ENCODE assay signal across 8 cellular contexts in the genomic region with DNA sequence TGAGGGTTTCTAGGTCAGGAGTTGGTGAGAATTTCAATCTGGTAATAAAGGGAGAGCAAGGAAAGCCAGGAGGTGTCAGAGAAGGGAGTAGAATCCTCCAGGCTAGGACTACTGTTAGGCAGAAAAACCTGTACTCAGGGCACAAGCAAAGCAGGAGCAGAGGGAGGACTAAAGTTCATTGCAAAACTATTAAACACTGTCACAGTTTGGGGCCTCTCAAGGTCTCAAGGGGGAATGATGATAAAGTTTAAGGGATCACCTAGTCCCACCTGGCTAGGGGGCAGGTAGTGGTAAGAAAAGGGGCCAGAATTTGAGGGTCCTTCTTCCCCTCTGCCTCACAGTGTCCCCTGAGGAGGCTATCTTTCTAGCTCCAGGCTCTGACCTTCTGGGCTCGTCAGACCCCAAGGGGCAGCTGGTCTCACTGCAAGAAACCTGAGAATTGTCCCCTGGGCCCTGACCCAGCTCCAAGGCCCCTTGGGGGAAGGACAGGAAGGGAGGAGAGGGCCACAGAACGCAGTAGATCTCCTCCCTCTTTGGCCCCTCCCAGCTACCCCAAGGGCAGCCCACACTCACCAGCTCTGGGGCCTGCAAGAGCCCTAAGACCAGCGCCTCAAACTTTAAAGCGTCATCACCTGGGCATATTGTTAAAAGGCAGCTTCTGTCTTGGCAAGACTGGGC. TPM values are rescaled to one million over a fixed set of nuclear protein-coding genes. Genes with fewer than 3 reads are reported as not detected.
DNase-seq lines count a peak whose midpoint lies in the region; ATAC-seq, FAIRE-seq and TF ChIP-seq lines count a peak whose summit lies in the region.

No MANE protein-coding gene starts in this region.

- peak overlapping the region; percentile 89 for H3K27ac ChIP-seq in GM12878 (ENCODE audit: control insufficient read depth, insufficient read depth)
- peak overlapping the region; percentile 70 to 92 (median 83) for H3K27ac ChIP-seq in right lobe of liver
- H3K27ac ChIP-seq in thymus (ENCODE audit: low read depth): peak overlapping the region; percentile 96

- TF ChIP-seq EP300 in GM12878 (IDR thresholded peaks at IDR 0.05; ENCODE audit: borderline replicate concordance in 1 of 2, control insufficient read depth in 1 of 2, low read depth in 2 of 2, low read length in 2 of 2): no peak

- H3K9me3 ChIP-seq in GM12878 (replicated peaks; ENCODE audit: control insufficient read depth, insufficient read depth, low read length) (no peaks in the 10 kb centered on the region), right lobe of liver (no peaks in the 10 kb centered on the region), thymus (ENCODE audit: control insufficient read depth) (no peaks in the 10 kb centered on the region)

- H3K27me3 ChIP-seq in GM12878 (replicated peaks in 1 of 2; ENCODE audit: control insufficient read depth in 2 of 2, insufficient read depth in 2 of 2, low read length in 1 of 2): no peaks in the 10 kb centered on the region
- H3K27me3 ChIP-seq in right lobe of liver: no peaks in the 10 kb centered on the region
- no peaks in the 10 kb centered on the region for H3K27me3 ChIP-seq in thymus (ENCODE audit: control insufficient read depth, insufficient read depth)

- H2AFZ ChIP-seq in GM12878 (ENCODE audit: control insufficient read depth, low read depth, low read length): peak overlapping the region; percentile 55

- peaks cover 63% of the 10 kb centered on the region for H3K79me2 ChIP-seq in GM12878 (ENCODE audit: control insufficient read depth, insufficient read depth, low read length)

- no peak for TF ChIP-seq CTCF in GM12878 (IDR thresholded peaks at IDR 0.05 in 2 of 3, conservative IDR thresholded peaks at IDR 0.05 in 1 of 3; ENCODE audit: control insufficient read depth in 2 of 3, extremely low read depth in 1 of 3, insufficient read depth in 1 of 3, low read depth in 3 of 3, low read length in 3 of 3)
- no peak for TF ChIP-seq CTCF in right lobe of liver (IDR thresholded peaks at IDR 0.05)

- peaks cover 0 to 2% of the 10 kb centered on the region in 2 experiments; a peak in 1 of 4 replicates for H3K36me3 ChIP-seq in GM12878 (ENCODE audit: control insufficient read depth in 2 of 2, insufficient read depth in 2 of 2, low read length in 1 of 2)
- no peaks in the 10 kb centered on the region for H3K36me3 ChIP-seq in right lobe of liver
- peaks cover 30% of the 10 kb centered on the region for H3K36me3 ChIP-seq in thymus (ENCODE audit: control insufficient read depth, insufficient read depth)

- WGBS in GM12878 (ENCODE audit: insufficient coverage, insufficient replicate concordance, low lambda C conversion rate, missing lambda C conversion rate): 1% methylated on average over 4 of the region's 4 CpGs
- WGBS in right lobe of liver (ENCODE audit: insufficient coverage, low coverage, low lambda C conversion rate, missing lambda C conversion rate): 0% methylated on average over 1 of the region's 4 CpGs
- 6% methylated on average over 4 of the region's 4 CpGs for WGBS in thymus

- intact Hi-C loops in GM12878 (cut with micrococcal nuclease; ENCODE audit: unreplicated experiment): loop anchor here (1.0 to 5.0 kb wide), 3 partner anchors 9 to 74 kb away; no protein-coding TSS in a partner anchor
- intact Hi-C loops in right lobe of liver (cut with DNase I): no loop called here

- ATAC-seq in GM18519 (IDR thresholded peaks at IDR 0.05; ENCODE audit: low FRiP score, unreplicated experiment) (peak; percentile 46), HG02678 (IDR thresholded peaks at IDR 0.05; ENCODE audit: unreplicated experiment) (peak; percentile 71), GM12878 (peak; percentile 78), right lobe of liver (peak; percentile 64 to 76 (median 66))

- H3K4me1 ChIP-seq in GM12878 (ENCODE audit: control insufficient read depth, insufficient read depth, low read length) (peaks cover 24% of the 10 kb centered on the region), right lobe of liver (peaks cover 0 to 20% (median 3%) of the 10 kb centered on the region in 4 donors), thymus (ENCODE audit: control insufficient read depth, insufficient read depth, low read length) (peaks cover 44% of the 10 kb centered on the region)

- SMC1A ChIA-PET in GM12878 (lab: Charles Lee; ENCODE audit: uncharacterized antibody, unreplicated experiment): interaction anchor here (0.6 to 18.6 kb wide), 13 partner anchors 8 to 499 kb away, joined by 3 to 325 read pairs (median 5); a partner anchor contains a TSS

- CTCF ChIA-PET in GM12878 (lab: Yijun Ruan, JAX): interaction anchor here (1.4 to 17.0 kb wide), 9 partner anchors 11 to 98 kb away, joined by 5 to 293 read pairs (median 10); a partner anchor contains a TSS

- peak overlapping the region; percentile 91 for H3K9ac ChIP-seq in GM12878 (ENCODE audit: control insufficient read depth, insufficient read depth, low read length)

- no TSS peak for BruUV-seq in GM12878 (replicated peaks; lab: Mats Ljungman, UMichigan)

- peak overlapping the region; percentile 93 for H3K4me2 ChIP-seq in GM12878 (ENCODE audit: control insufficient read depth, insufficient read depth)

- RAD21 ChIA-PET in GM12878 (lab: Charles Lee; ENCODE audit: unreplicated experiment): interaction anchor here (0.8 to 7.8 kb wide), 19 partner anchors 10 to 107 kb away, joined by 3 to 117 read pairs (median 6); a partner anchor contains a TSS

- POLR2A ChIA-PET in GM12878 (lab: Charles Lee): interaction anchor here (0.5 to 17.1 kb wide), 18 partner anchors 9 to 522 kb away, joined by 3 to 290 read pairs (median 4); a partner anchor contains a TSS

- DNase-seq in OCI-M2 (lab: John Stamatoyannopoulos, UW; ENCODE audit: unreplicated experiment) (peak; percentile 64), GM12878 (ENCODE audit: low read depth, low spot score) (no peak), right lobe of liver (peak; percentile 47 to 67 (median 67)), H4 (ENCODE audit: low spot score) (no peak), NCI-H146 treated with DMSO at 0.1 percent for 48 hours (lab: John Stamatoyannopoulos, UW; ENCODE audit: unreplicated experiment) (no peak)

- H3K4me3 ChIP-seq in GM12878: peak overlapping the region; percentile 97
- H3K4me3 ChIP-seq in right lobe of liver: peak overlapping the region; percentile 77 to 91 (median 82)
- H3K4me3 ChIP-seq in thymus (ENCODE audit: low read length): peak overlapping the region; percentile 82

- in situ Hi-C loops in GM12878 (cut with MboI): no loop called here

- TF ChIP-seq POLR2A in GM12878 (IDR thresholded peaks at IDR 0.05; ENCODE audit: low read depth, low read length): peak; percentile 28; the same call in 1 of the 2 replicates
- no peak for TF ChIP-seq POLR2A in right lobe of liver (IDR thresholded peaks at IDR 0.05)

- no peak for TF ChIP-seq RAD21 in GM12878 (IDR thresholded peaks at IDR 0.05; ENCODE audit: insufficient read depth, low read depth, low read length)

- no peaks in the 10 kb centered on the region for H4K20me1 ChIP-seq in GM12878 (ENCODE audit: control insufficient read depth, insufficient read depth)

- FAIRE-seq in GM12878 (lab: Jason Lieb, UNC): peak; percentile 81

TF ChIP-seq in GM12878, 131 proteins besides CTCF, POLR2A, EP300 and RAD21 (continues in another document):
- peak; percentile 64 for TF ChIP-seq IKZF1 (conservative IDR thresholded peaks at IDR 0.05)

RNA-seq across cellular contexts. Expression of a gene that starts 1.0 kb away (rescaled TPM):
- 69.3 and 77.6 TPM in 2 replicates for total RNA-seq in GM12878 (2013; cell fraction: nucleolus; rRNA removed)
- total RNA-seq in GM12878 (2014; rRNA removed) (91.1 and 104 TPM in 2 replicates), GM12878 (2014; rRNA removed; fragmentation: Illumina TruSeq; extraction: Trizol) (78.8 and 80.3 TPM in 2 replicates), GM12878 (2021) (77.3 and 80.8 TPM in 2 replicates), right lobe of liver (10 to 100 TPM; 11.8 to 30.9 (median 22.9) TPM)
- polyA plus RNA-seq in GM12878 (2011; ENCODE audit: low read depth): 37.5 TPM
- polyA plus RNA-seq in GM12878 (2011; rRNA removed) (36.7 and 42.3 TPM in 2 replicates), GM12878 (2014; fragmentation: Illumina TruSeq; extraction: Trizol) (104 and 106 TPM in 2 replicates), GM12878 (2014; fragmentation: Nextera tagmentation; extraction: Ambion mirVana) (10 to 100 TPM; 13.5 to 21.4 TPM), GM12878 (2014; rRNA removed) (89.6 and 102 TPM in 2 replicates), GM12878 (2016; fragmentation: Nextera tagmentation; extraction: Ambion mirVana) (10 to 100 TPM; 55.7 to 59.8 TPM), thymus (30.9 TPM)
- polyA plus RNA-seq in GM12878 (2011; cell fraction: cytosol; rRNA removed): 56.7 and 66.0 TPM in 2 replicates
- polyA plus RNA-seq in GM12878 (2011; cell fraction: nucleus; rRNA removed): 16.1 and 18.3 TPM in 2 replicates
- polyA plus RNA-seq in GM12878 (2012): 46.8 and 47.5 TPM in 2 replicates
- 32.8 and 41.3 TPM in 2 replicates for polyA minus RNA-seq in GM12878 (2011; rRNA and poly(A)+ RNA removed)
- polyA minus RNA-seq in GM12878 (2011; cell fraction: cytosol; rRNA and poly(A)+ RNA removed): 11.4 and 17.0 TPM in 2 replicates
- polyA minus RNA-seq in GM12878 (2011; cell fraction: nucleus; rRNA and poly(A)+ RNA removed): 11.6 and 16.5 TPM in 2 replicates
- total RNA-seq in H4 (2014; rRNA removed; shearing (Covaris generic)): 4.9 and 7.2 TPM in 2 replicates

RNA-seq across cellular contexts. Expression of a gene that starts 30.1 kb away (rescaled TPM):
- 150 and 162 TPM in 2 replicates for total RNA-seq in GM12878 (2013; cell fraction: nucleolus; rRNA removed)
- total RNA-seq in GM12878 (2014; rRNA removed) (102 and 109 TPM in 2 replicates), GM12878 (2014; rRNA removed; fragmentation: Illumina TruSeq; extraction: Trizol) (75.7 TPM in 2 replicates), GM12878 (2021) (95.1 and 95.6 TPM in 2 replicates), right lobe of liver (10 to 100 TPM; 11.7 to 23.6 (median 20.3) TPM)
- 46.2 TPM for polyA plus RNA-seq in GM12878 (2011; ENCODE audit: low read depth)
- polyA plus RNA-seq in GM12878 (2011; rRNA removed) (85.4 and 106 TPM in 2 replicates), GM12878 (2014; fragmentation: Illumina TruSeq; extraction: Trizol) (74.4 and 83.9 TPM in 2 replicates), GM12878 (2014; fragmentation: Nextera tagmentation; extraction: Ambion mirVana) (10 to 100 TPM; 33.6 to 44.4 TPM), GM12878 (2014; rRNA removed) (62.0 and 63.9 TPM in 2 replicates), GM12878 (2016; fragmentation: Nextera tagmentation; extraction: Ambion mirVana) (10 to 100 TPM; 44.0 to 44.4 TPM), thymus (38.4 TPM)
- polyA plus RNA-seq in GM12878 (2011; cell fraction: cytosol; rRNA removed): 81.7 and 107 TPM in 2 replicates
- polyA plus RNA-seq in GM12878 (2011; cell fraction: nucleus; rRNA removed): 27.6 and 30.7 TPM in 2 replicates
- 61.7 and 69.7 TPM in 2 replicates for polyA plus RNA-seq in GM12878 (2012)
- polyA minus RNA-seq in GM12878 (2011; rRNA and poly(A)+ RNA removed): 109 and 137 TPM in 2 replicates
- 43.7 and 54.0 TPM in 2 replicates for polyA minus RNA-seq in GM12878 (2011; cell fraction: cytosol; rRNA and poly(A)+ RNA removed)
- 14.7 and 19.8 TPM in 2 replicates for polyA minus RNA-seq in GM12878 (2011; cell fraction: nucleus; rRNA and poly(A)+ RNA removed)
- total RNA-seq in H4 (2014; rRNA removed; shearing (Covaris generic)): 13.7 and 16.2 TPM in 2 replicates

Comparison
In these comparisons a context has a peak if more than half of its experiments do, and no peak if none do; other contexts are left out.
1. DNase-seq: peak in OCI-M2 (single experiment) and right lobe of liver (3 of 3); none in GM12878 (single experiment), H4 (single experiment) and NCI-H146 treated with DMSO at 0.1 percent for 48 hours (single experiment).
2. Peak in every context shown above with its lines, with median percentiles within 50 percentile points of each other: ATAC-seq, H3K27ac ChIP-seq and H3K4me3 ChIP-seq.